Comparison of ENCODE assay signal across 8 cellular contexts in genomic region chr3:58419782-58420512, GRCh38. TPM values are rescaled to one million over a fixed set of nuclear protein-coding genes. Genes with fewer than 3 reads are reported as not detected.
DNase-seq lines count a peak whose midpoint lies in the region; ATAC-seq and TF ChIP-seq lines count a peak whose summit lies in the region.

No MANE protein-coding gene starts in this region.

- DNase-seq in ELR (ENCODE audit: low read depth): peak; percentile 65
- DNase-seq in RWPE1 (ENCODE audit: low spot score): no peak
- DNase-seq in mesenchymal stem cell: peak; percentile 65
- DNase-seq in NCI-H774 (lab: John Stamatoyannopoulos, UW): no peak
- DNase-seq in DMS79 treated with DMSO at 0.1 percent for 48 hours (lab: John Stamatoyannopoulos, UW): no peak
- no peak for DNase-seq in SJCRH30
- no peak for DNase-seq in HEK293T (ENCODE audit: extremely low spot score)

- no peak overlapping the region for H2BK15ac ChIP-seq in mesenchymal stem cell (ENCODE audit: low read depth, poor library complexity, severe bottlenecking)

- no peak overlapping the region for H2BK120ac ChIP-seq in mesenchymal stem cell (ENCODE audit: low read depth, low read length)

- H3K9me3 ChIP-seq in mesenchymal stem cell (ENCODE audit: control insufficient read depth, low read length) (no peaks in the 10 kb centered on the region), SJCRH30 (replicated peaks) (no peaks in the 10 kb centered on the region)

- WGBS in mesenchymal stem cell: 70% methylated on average over 5 of the region's 7 CpGs

- no peak overlapping the region for H3K4me2 ChIP-seq in mesenchymal stem cell (ENCODE audit: low read length, poor library complexity, severe bottlenecking)

- H2BK5ac ChIP-seq in mesenchymal stem cell (ENCODE audit: low read depth, low read length, poor library complexity, severe bottlenecking): no peak overlapping the region

- H2AK5ac ChIP-seq in mesenchymal stem cell (ENCODE audit: low read length, severe bottlenecking): no peak overlapping the region

- no peak for TF ChIP-seq CTCF in RWPE1 (conservative IDR thresholded peaks at IDR 0.05; ENCODE audit: low read depth)

- H3K27me3 ChIP-seq in mesenchymal stem cell (ENCODE audit: control insufficient read depth in 1 of 2, insufficient read depth in 1 of 2, low read length in 2 of 2): no peaks in the 10 kb centered on the region
- H3K27me3 ChIP-seq in SJCRH30: no peaks in the 10 kb centered on the region

- peak; percentile 70 for ATAC-seq in GM21515 (IDR thresholded peaks at IDR 0.05; ENCODE audit: unreplicated experiment)

- H3K18ac ChIP-seq in mesenchymal stem cell (ENCODE audit: low read depth in 1 of 2, low read length in 2 of 2): no peak overlapping the region

- no peak overlapping the region for H2AFZ ChIP-seq in mesenchymal stem cell (ENCODE audit: low read depth, low read length)

- CTCF ChIA-PET in RWPE1 (lab: Yijun Ruan, JAX): no interaction called here
- CTCF ChIA-PET in HEK293T (lab: Yijun Ruan, JAX): no interaction called here

- peak overlapping the region in 1 of 2 experiments; percentile 10 for H3K4me3 ChIP-seq in mesenchymal stem cell (ENCODE audit: insufficient read depth in 1 of 2, low read depth in 1 of 2, low read length in 2 of 2)
- no peak overlapping the region for H3K4me3 ChIP-seq in SJCRH30

- peaks cover 3% of the 10 kb centered on the region for H3K4me1 ChIP-seq in mesenchymal stem cell (ENCODE audit: control insufficient read depth, insufficient read depth, low read depth, low read length)
- H3K4me1 ChIP-seq in SJCRH30: no peaks in the 10 kb centered on the region

- H3K79me1 ChIP-seq in mesenchymal stem cell (replicated peaks; ENCODE audit: low read length, poor library complexity, severe bottlenecking): no peaks in the 10 kb centered on the region

- H3K14ac ChIP-seq in mesenchymal stem cell (ENCODE audit: low read length in 2 of 2): no peak overlapping the region

- H2BK12ac ChIP-seq in mesenchymal stem cell (ENCODE audit: low read length in 2 of 2): no peak overlapping the region

- H4K8ac ChIP-seq in mesenchymal stem cell (ENCODE audit: low read length): no peak overlapping the region

- H3K4ac ChIP-seq in mesenchymal stem cell (ENCODE audit: low read depth in 1 of 2, low read length in 2 of 2): no peak overlapping the region

- POLR2A ChIA-PET in RWPE1 (lab: Yijun Ruan, JAX; ENCODE audit: low non-redundant PET) (no interaction called here), HEK293T (lab: Yijun Ruan, JAX) (interaction anchor here (1.3 kb wide), 1 partner anchor 114 kb away, joined by 5 read pairs; the partner anchor contains the start of genes HTD2 and RPP14)

- no peak overlapping the region for H4K91ac ChIP-seq in mesenchymal stem cell (ENCODE audit: low read length)

- H3K27ac ChIP-seq in RWPE1: peak overlapping the region; percentile 37
- H3K27ac ChIP-seq in mesenchymal stem cell (ENCODE audit: low read length, poor library complexity, severe bottlenecking): no peak overlapping the region
- no peak overlapping the region for H3K27ac ChIP-seq in SJCRH30

- H3K36me3 ChIP-seq in mesenchymal stem cell (ENCODE audit: control insufficient read depth in 1 of 2, insufficient read depth in 2 of 2, low read depth in 1 of 2, low read length in 2 of 2) (peaks cover 24 to 62% of the 10 kb centered on the region in 2 experiments), SJCRH30 (no peaks in the 10 kb centered on the region)

- H3K9ac ChIP-seq in mesenchymal stem cell (ENCODE audit: low read length): peak overlapping the region; percentile 84

- no peak overlapping the region for H3K23ac ChIP-seq in mesenchymal stem cell (ENCODE audit: low read length in 2 of 2)

TF ChIP-seq in HEK293T, 16 proteins besides CTCF, POLR2A, EP300 and RAD21:
- TF ChIP-seq PKNOX1 (IDR thresholded peaks at IDR 0.05) (no peak), NFRKB (IDR thresholded peaks at IDR 0.05) (no peak), SP1 (IDR thresholded peaks at IDR 0.05) (no peak), BHLHE40 (IDR thresholded peaks at IDR 0.05; ENCODE audit: borderline replicate concordance) (no peak), FOXK2 (IDR thresholded peaks at IDR 0.05) (no peak), L3MBTL2 (conservative IDR thresholded peaks at IDR 0.05) (no peak), SUZ12 (IDR thresholded peaks at IDR 0.05) (no peak), ARNT (IDR thresholded peaks at IDR 0.05) (no peak), LEF1 (IDR thresholded peaks at IDR 0.05; ENCODE audit: borderline replicate concordance) (no peak), ELF4 (IDR thresholded peaks at IDR 0.05) (no peak), HDGF (IDR thresholded peaks at IDR 0.05; ENCODE audit: borderline replicate concordance) (no peak), ZNF384 (IDR thresholded peaks at IDR 0.05) (no peak), FOXM1 (IDR thresholded peaks at IDR 0.05; ENCODE audit: borderline replicate concordance) (no peak), TARDBP (IDR thresholded peaks at IDR 0.05) (no peak), CTBP1 (IDR thresholded peaks at IDR 0.05; ENCODE audit: borderline replicate concordance) (no peak), FOXA1 (IDR thresholded peaks at IDR 0.05) (no peak)

RNA-seq across cellular contexts. Expression of gene PDHB, which starts 13.7 kb away (rescaled TPM):
- polyA plus RNA-seq in mesenchymal stem cell (2013, experiment 1 of 2): 71.9 TPM
- 76.5 TPM for polyA plus RNA-seq in mesenchymal stem cell (2013, experiment 2 of 2)
- 60.4 and 63.7 TPM in 2 replicates for total RNA-seq in SJCRH30 (2014; rRNA removed; shearing (Covaris generic))

Comparison
In these comparisons a context has a peak if more than half of its experiments do, and no peak if none do; other contexts are left out.
1. DNase-seq: peak in ELR (single experiment) and mesenchymal stem cell (single experiment); none in RWPE1 (single experiment), NCI-H774 (single experiment), DMS79 treated with DMSO at 0.1 percent for 48 hours (single experiment), SJCRH30 (0 of 2) and HEK293T (single experiment).